In the genomic region with DNA sequence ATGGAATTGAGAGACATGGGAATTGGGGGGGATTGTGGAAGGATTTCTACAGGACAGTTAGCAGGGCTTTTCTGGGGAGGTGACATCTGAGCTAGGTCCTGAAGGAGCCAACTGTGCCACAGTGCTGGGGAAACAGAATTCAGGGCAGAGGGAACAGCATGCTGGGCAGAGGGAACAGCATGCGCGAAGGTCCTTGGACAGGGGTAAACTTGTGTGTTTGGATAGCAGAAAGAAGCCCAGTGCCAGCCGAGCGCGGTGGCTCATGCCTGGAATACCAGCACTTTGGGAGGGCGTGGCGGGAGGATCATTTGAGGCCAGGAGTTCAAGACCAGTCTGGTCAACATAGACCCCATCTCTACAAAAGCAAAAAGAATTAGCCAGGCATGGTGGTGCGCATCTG, we compare ENCODE assay signal across 32 cellular contexts.
"Had no signal": no experiment of that assay in that cellular context is flagged by ENCODE, and none has a peak within 500 bp of the region (broad histone marks: within the 10 kb centered on the region; RNA-seq: fewer than 3 reads in every experiment).

No MANE protein-coding gene starts in this region.

- H3K9me3 ChIP-seq: esophagus squamous epithelium, left ventricle myocardium inferior, mucosa of descending colon, thoracic aorta, uterus had no signal

- H3K36me3 Mint-ChIP-seq: activated CD4-positive, alpha-beta memory T cell treated with anti-CD3 and anti-CD28 coated beads for 36 hours; activated naive CD8-positive, alpha-beta T cell; natural killer cell treated with Interleukin-12 subunit alpha and Interleukin-12 subunit beta and Interleukin-15 and Interleukin-18, amount 100 ng/mL, for 72 hours; stimulated activated effector memory CD8-positive, alpha-beta T cell treated with anti-CD3 and anti-CD28 coated beads, Interleukin-12 subunit alpha, Interleukin-12 subunit beta, amount 100 ng/mL, for 72 hours had no signal

- H3K27me3 Mint-ChIP-seq: activated naive CD8-positive, alpha-beta T cell had no signal

- H3K27ac Mint-ChIP-seq: activated CD4-positive, alpha-beta memory T cell treated with anti-CD3 and anti-CD28 coated beads for 36 hours; activated CD4-positive, alpha-beta T cell treated with anti-CD3 and anti-CD28 coated beads, Interleukin-2, amount 10 ng/mL, durations not matched to agents 24 days and 14 days; activated naive CD8-positive, alpha-beta T cell; activated T-helper 2 cell treated with anti-CD3 and anti-CD28 coated beads, Interferon-gamma antibody, Interleukin-2, Interleukin-4, amounts not matched to agents 10 μg/mL and 5 μg/mL and 100 μg/mL, durations not matched to agents 14 hours and 24 hours and 36 hours; natural killer cell treated with Interleukin-12 subunit alpha and Interleukin-12 subunit beta and Interleukin-15 and Interleukin-18, amount 100 ng/mL, for 72 hours; stimulated activated effector memory CD8-positive, alpha-beta T cell treated with anti-CD3 and anti-CD28 coated beads, Interleukin-12 subunit alpha, Interleukin-12 subunit beta, amount 100 ng/mL, for 72 hours; stimulated activated naive CD8-positive, alpha-beta T cell treated with anti-CD3 and anti-CD28 coated beads, Interleukin-15, Interleukin-2, amounts not matched to agents 100 ng/mL and 50 ng/mL, for 24 hours had no signal

- H3K27ac ChIP-seq: epithelial cell of prostate, esophagus squamous epithelium, left ventricle myocardium inferior, thoracic aorta, uterus, VCaP had no signal

- H3K4me3 ChIP-seq: esophagus squamous epithelium, left ventricle myocardium inferior, lung, mucosa of descending colon, thoracic aorta, uterus had no signal

- H3K4me1 ChIP-seq: uterus had no signal

- H3K4me3 Mint-ChIP-seq: activated CD4-positive, alpha-beta memory T cell treated with anti-CD3 and anti-CD28 coated beads for 36 hours; activated CD4-positive, alpha-beta T cell treated with anti-CD3 and anti-CD28 coated beads, Interleukin-2, amount 10 ng/mL, durations not matched to agents 24 days and 14 days; activated naive CD8-positive, alpha-beta T cell; natural killer cell treated with Interleukin-12 subunit alpha and Interleukin-12 subunit beta and Interleukin-15 and Interleukin-18, amount 100 ng/mL, for 72 hours; stimulated activated effector memory CD8-positive, alpha-beta T cell treated with anti-CD3 and anti-CD28 coated beads, Interleukin-12 subunit alpha, Interleukin-12 subunit beta, amount 100 ng/mL, for 72 hours; stimulated activated naive CD8-positive, alpha-beta T cell treated with anti-CD3 and anti-CD28 coated beads, Interleukin-15, Interleukin-2, amounts not matched to agents 100 ng/mL and 50 ng/mL, for 24 hours had no signal

- H3K36me3 ChIP-seq: esophagus squamous epithelium, left ventricle myocardium inferior, thoracic aorta, uterus had no signal

- H3K9me3 Mint-ChIP-seq: activated CD4-positive, alpha-beta memory T cell treated with anti-CD3 and anti-CD28 coated beads for 36 hours; activated CD4-positive, alpha-beta T cell treated with anti-CD3 and anti-CD28 coated beads, Interleukin-2, amount 10 ng/mL, durations not matched to agents 24 days and 14 days; activated T-helper 2 cell treated with anti-CD3 and anti-CD28 coated beads, Interferon-gamma antibody, Interleukin-2, Interleukin-4, amounts not matched to agents 10 μg/mL and 5 μg/mL and 100 μg/mL, durations not matched to agents 14 hours and 24 hours and 36 hours; natural killer cell treated with Interleukin-12 subunit alpha and Interleukin-12 subunit beta and Interleukin-15 and Interleukin-18, amount 100 ng/mL, for 72 hours; stimulated activated effector memory CD8-positive, alpha-beta T cell treated with anti-CD3 and anti-CD28 coated beads, Interleukin-12 subunit alpha, Interleukin-12 subunit beta, amount 100 ng/mL, for 72 hours; stimulated activated naive CD8-positive, alpha-beta T cell treated with anti-CD3 and anti-CD28 coated beads, Interleukin-15, Interleukin-2, amounts not matched to agents 100 ng/mL and 50 ng/mL, for 24 hours had no signal

- FAIRE-seq: colon, endometrium, frontal cortex, islet of Langerhans, small intestine, TTC549 had no signal

- DNase-seq: activated CD4-positive, alpha-beta memory T cell treated with anti-CD3 and anti-CD28 coated beads for 36 hours; activated CD4-positive, alpha-beta T cell treated with anti-CD3 and anti-CD28 coated beads, Interleukin-2, amount 10 ng/mL, durations not matched to agents 24 days and 14 days; activated CD4-positive, CD25-positive, alpha-beta regulatory T cell treated with anti-CD3 and anti-CD28 coated beads, Interleukin-2, amount 50 U/mL, for 72 hours; activated naive CD4-positive, alpha-beta T cell; activated T-cell treated with anti-CD3 and anti-CD28 coated beads, Interleukin-2, amount 50 U/mL, for 48 hours; anterior cingulate cortex; dermis blood vessel endothelial cell; effector CD8-positive, alpha-beta T cell; esophagus squamous epithelium; left ventricle myocardium inferior; mucosa of descending colon; occipital lobe; small intestine; stimulated activated CD4-positive, alpha-beta T cell treated with anti-CD3 and anti-CD28 coated beads, Interleukin-4, amount 100 ng/mL, for 24 hours; T-helper 1 cell; trophoblast cell; uterus had no signal

- ATAC-seq: mucosa of descending colon; natural killer cell treated with Interleukin-12 subunit alpha and Interleukin-12 subunit beta and Interleukin-15 and Interleukin-18, amount 100 ng/mL, for 72 hours; sciatic nerve; stimulated activated effector memory CD8-positive, alpha-beta T cell treated with anti-CD3 and anti-CD28 coated beads, Interleukin-12 subunit alpha, Interleukin-12 subunit beta, amount 100 ng/mL, for 72 hours had no signal
